ENCODE assay signal across 18 cellular contexts in the genomic region with DNA sequence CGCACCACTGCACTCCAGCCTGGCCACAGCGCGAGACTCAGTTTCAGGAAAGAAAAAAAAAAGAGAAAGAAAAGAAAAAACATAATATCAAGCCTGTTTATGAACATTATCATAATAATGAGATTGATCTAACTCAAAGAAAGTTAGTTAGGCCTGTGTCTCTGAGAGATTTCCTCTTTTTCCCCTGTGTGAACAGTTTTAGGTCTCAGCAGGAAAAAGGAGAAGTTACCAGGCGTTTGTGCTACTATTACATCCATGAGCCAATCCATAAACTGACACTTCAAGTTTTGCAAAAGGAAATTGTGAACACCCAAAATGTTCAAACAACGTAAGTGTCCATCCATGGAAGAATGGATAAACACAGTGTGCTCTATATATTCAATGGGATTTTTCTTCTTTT. TPM values are rescaled to one million over a fixed set of nuclear protein-coding genes. Genes with fewer than 3 reads are reported as not detected.
"Had no signal": no experiment of that assay in that cellular context is flagged by ENCODE, and none has a peak within 500 bp of the region (broad histone marks: within the 10 kb centered on the region; RNA-seq: fewer than 3 reads in every experiment).

No MANE protein-coding gene starts in this region.

- H3K4me1 Mint-ChIP-seq: activated CD4-positive, alpha-beta memory T cell treated with anti-CD3 and anti-CD28 coated beads, Interleukin-2, amount 10 ng/mL, durations not matched to agents 7 days and 5 days had no signal

- H3K4me3 ChIP-seq: breast epithelium, sigmoid colon, testis had no signal

- H3K9me3 ChIP-seq: testis had no signal

- H3K4me3 Mint-ChIP-seq: activated CD4-positive, alpha-beta memory T cell treated with anti-CD3 and anti-CD28 coated beads, Interleukin-2, amount 10 ng/mL, durations not matched to agents 7 days and 5 days; stimulated activated naive CD8-positive, alpha-beta T cell treated with anti-CD3 and anti-CD28 coated beads, Interleukin-15, Interleukin-2, amounts not matched to agents 100 ng/mL and 50 ng/mL, for 24 hours had no signal

- DNase-seq: activated CD4-positive, alpha-beta memory T cell treated with anti-CD3 and anti-CD28 coated beads, Interleukin-2, amount 10 ng/mL, durations not matched to agents 7 days and 5 days; activated CD4-positive, CD25-positive, alpha-beta regulatory T cell treated with anti-CD3 and anti-CD28 coated beads, Interleukin-2, amount 50 U/mL, for 72 hours; activated naive CD4-positive, alpha-beta T cell; activated T-cell treated with anti-CD3 and anti-CD28 coated beads, Interleukin-2, amount 50 U/mL, for 48 hours; aorta; hypothalamus; kidney glomerular epithelial cell; stimulated activated CD4-positive, alpha-beta T cell treated with anti-CD3 and anti-CD28 coated beads, Interleukin-4, amount 100 ng/mL, for 1 hour; testis had no signal

- ATAC-seq: esophagus mucosa had no signal

- H3K27me3 ChIP-seq: breast epithelium, sigmoid colon, testis had no signal

- H3K27ac ChIP-seq: breast epithelium, sigmoid colon, testis had no signal

- H3K4me1 ChIP-seq: breast epithelium, sigmoid colon, testis had no signal

- H3K36me3 ChIP-seq: breast epithelium, sigmoid colon had no signal

- H3K27me3 Mint-ChIP-seq: activated CD4-positive, alpha-beta memory T cell treated with anti-CD3 and anti-CD28 coated beads, Interleukin-2, amount 10 ng/mL, durations not matched to agents 7 days and 5 days; stimulated activated naive CD8-positive, alpha-beta T cell treated with anti-CD3 and anti-CD28 coated beads, Interleukin-15, Interleukin-2, amounts not matched to agents 100 ng/mL and 50 ng/mL, for 24 hours had no signal

- H3K27ac Mint-ChIP-seq: activated CD4-positive, alpha-beta memory T cell treated with anti-CD3 and anti-CD28 coated beads, Interleukin-2, amount 10 ng/mL, durations not matched to agents 7 days and 5 days; stimulated activated naive CD8-positive, alpha-beta T cell treated with anti-CD3 and anti-CD28 coated beads, Interleukin-15, Interleukin-2, amounts not matched to agents 100 ng/mL and 50 ng/mL, for 24 hours had no signal

- H3K9me3 Mint-ChIP-seq: stimulated activated naive CD8-positive, alpha-beta T cell treated with anti-CD3 and anti-CD28 coated beads, Interleukin-15, Interleukin-2, amounts not matched to agents 100 ng/mL and 50 ng/mL, for 24 hours had no signal

RNA-seq across cellular contexts. Expression of gene TARM1, which starts 3.8 kb away (rescaled TPM):
- total RNA-seq: activated CD4-positive, alpha-beta memory T cell treated with anti-CD3 and anti-CD28 coated beads, Interleukin-2, amount 10 ng/mL, durations not matched to agents 7 days and 5 days; aorta; breast epithelium; esophagus mucosa; glomerular endothelial cell; liver; mesenteric fat pad; osteocyte; sigmoid colon; urinary bladder had no signal

RNA-seq across cellular contexts. Expression of gene VSTM1, which starts 13.6 kb away (rescaled TPM):
- total RNA-seq: activated CD4-positive, alpha-beta memory T cell treated with anti-CD3 and anti-CD28 coated beads, Interleukin-2, amount 10 ng/mL, durations not matched to agents 7 days and 5 days; aorta; breast epithelium; esophagus mucosa; glomerular endothelial cell; mesenteric fat pad; osteocyte; sigmoid colon; testis; urinary bladder had no signal

RNA-seq across cellular contexts. Expression of gene OSCAR, which starts 23.3 kb away (rescaled TPM):
- total RNA-seq: glomerular endothelial cell had no signal
